19 cellular contexts compared by ENCODE assay signal in the genomic region with DNA sequence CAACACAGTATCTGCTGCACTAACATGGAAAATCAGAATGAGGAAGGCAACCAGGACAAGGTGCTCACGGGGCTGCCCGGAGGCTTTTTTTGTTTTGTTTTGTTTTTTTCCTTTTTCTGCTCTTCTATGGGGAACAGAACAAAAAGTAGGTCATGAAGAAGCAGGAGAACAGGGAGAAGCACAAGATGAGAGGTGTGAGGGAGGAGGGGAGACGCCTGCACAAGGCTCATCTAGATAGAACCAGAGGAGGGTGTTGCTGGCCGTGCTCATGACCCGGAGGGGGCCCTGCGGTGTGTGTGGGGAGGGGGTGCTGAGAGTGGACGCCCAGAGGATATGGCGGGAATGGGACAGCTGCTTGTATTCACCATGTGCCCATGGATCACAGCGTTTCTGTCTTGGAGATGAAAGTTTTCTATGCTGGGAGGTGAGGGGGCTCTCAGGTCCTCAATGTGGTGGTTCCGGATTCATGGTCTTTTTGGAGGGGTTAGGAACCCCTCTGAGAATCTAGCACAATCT.
DNase-seq lines count a peak whose midpoint lies in the region; ATAC-seq and TF ChIP-seq lines count a peak whose summit lies in the region.
"Had no signal": no experiment of that assay in that cellular context is flagged by ENCODE, and none has a peak within 500 bp of the region (broad histone marks: within the 10 kb centered on the region; RNA-seq: fewer than 3 reads in every experiment).

No MANE protein-coding gene starts in this region.

- no peaks in the 10 kb centered on the region for H3K9me2 ChIP-seq in hepatocyte (replicated peaks; ENCODE audit: insufficient read depth)

- TF ChIP-seq CTCF in HEK293 (tag by site-specific recombination; IDR thresholded peaks at IDR 0.05): no peak
- no peak for TF ChIP-seq CTCF in hepatocyte (IDR thresholded peaks at IDR 0.05; ENCODE audit: poor library complexity)

- no peaks in the 10 kb centered on the region for H4K20me1 ChIP-seq in hepatocyte (ENCODE audit: insufficient read depth, poor library complexity, severe bottlenecking)

- POLR2A ChIA-PET in HEK293 (lab: Yijun Ruan, JAX): no interaction called here

- H3K4me1 ChIP-seq in HEK293 (ENCODE audit: control insufficient read depth, insufficient read depth, low read length) (no peaks in the 10 kb centered on the region), adipocyte (ENCODE audit: control insufficient read depth, insufficient read depth, low read length) (peaks cover 13% of the 10 kb centered on the region), hepatocyte (ENCODE audit: insufficient read depth) (peaks cover 5% of the 10 kb centered on the region), skeletal muscle satellite cell (ENCODE audit: control insufficient read depth, insufficient read depth, low read length) (peaks cover 21% of the 10 kb centered on the region)
- H3K4me1 ChIP-seq: suprapubic skin had no signal

- H3K9ac ChIP-seq in adipocyte (ENCODE audit: low read length) (no peak overlapping the region), skeletal muscle satellite cell (ENCODE audit: low read depth, low read length) (no peak overlapping the region)

- ATAC-seq in GM19452 (IDR thresholded peaks at IDR 0.05; ENCODE audit: unreplicated experiment): no peak
- ATAC-seq: gastroesophageal sphincter, T-cell had no signal

- H3K4me3 ChIP-seq in HEK293 (ENCODE audit: low read depth, low read length) (no peak overlapping the region), adipocyte (ENCODE audit: low read length) (peak overlapping the region; percentile 56), hepatocyte (no peak overlapping the region), skeletal muscle satellite cell (ENCODE audit: low read length) (peak overlapping the region; percentile 50)
- H3K4me3 ChIP-seq: gastroesophageal sphincter, ovary, suprapubic skin had no signal

- H3K36me3 ChIP-seq in HEK293 (ENCODE audit: control insufficient read depth in 2 of 2, insufficient read depth in 1 of 2, low read length in 2 of 2) (no peaks in the 10 kb centered on the region), adipocyte (ENCODE audit: control insufficient read depth, insufficient read depth, low read length, severe bottlenecking) (no peaks in the 10 kb centered on the region), hepatocyte (replicated peaks; ENCODE audit: insufficient read depth, low read depth) (no peaks in the 10 kb centered on the region), skeletal muscle satellite cell (ENCODE audit: insufficient read depth, low read length) (no peaks in the 10 kb centered on the region)
- H3K36me3 ChIP-seq: gastroesophageal sphincter, ovary, suprapubic skin had no signal

- H3K27me3 ChIP-seq in adipocyte (replicated peaks; ENCODE audit: control insufficient read depth, insufficient read depth, low read length) (peaks cover 54% of the 10 kb centered on the region), hepatocyte (peaks cover 51% of the 10 kb centered on the region), skeletal muscle satellite cell (ENCODE audit: control insufficient read depth, insufficient read depth, low read length) (no peaks in the 10 kb centered on the region)
- H3K27me3 ChIP-seq: ovary had no signal

- DNase-seq in adipocyte (ENCODE audit: low read depth): no peak
- no peak for DNase-seq in hepatocyte (ENCODE audit: low spot score)
- no peak for DNase-seq in NCI-H2029 (lab: John Stamatoyannopoulos, UW)
- DNase-seq in MV-4-11 (lab: John Stamatoyannopoulos, UW): no peak
- no peak for DNase-seq in DMS53 (lab: John Stamatoyannopoulos, UW)
- DNase-seq: activated CD4-positive, alpha-beta T cell treated with anti-CD3 and anti-CD28 coated beads, Interleukin-2, amount 50 U/mL, for 4 hours; activated naive CD4-positive, alpha-beta T cell treated with Interleukin-2 at 50 U/mL for 16 hours; activated T-cell treated with anti-CD3 and anti-CD28 coated beads for 4 hours; left ventricle myocardium superior; NCI-H187 treated with DMSO at 0.1 percent for 48 hours; NCI-H510A; ovary; small intestine; T-cell had no signal

- WGBS in hepatocyte (ENCODE audit: low lambda C conversion rate, missing lambda C conversion rate): 75% methylated on average over 10 of the region's 10 CpGs

- CTCF ChIA-PET in HEK293 (lab: Yijun Ruan, JAX): interaction anchor here (0.5 to 3.7 kb wide), 4 partner anchors 12 to 994 kb away, joined by 3 to 18 read pairs (median 4); no protein-coding TSS in a partner anchor

- no peaks in the 10 kb centered on the region for H3K79me2 ChIP-seq in hepatocyte

- H3K9me3 ChIP-seq in HEK293 (ENCODE audit: control insufficient read depth, insufficient read depth, low read depth, low read length) (no peaks in the 10 kb centered on the region), adipocyte (ENCODE audit: control insufficient read depth, low read length) (no peaks in the 10 kb centered on the region), hepatocyte (ENCODE audit: low read depth) (no peaks in the 10 kb centered on the region), skeletal muscle satellite cell (replicated peaks; ENCODE audit: low read length) (no peaks in the 10 kb centered on the region)
- H3K9me3 ChIP-seq: ovary, suprapubic skin had no signal

- no peak overlapping the region for H2AFZ ChIP-seq in hepatocyte

- no peak overlapping the region for H3K27ac ChIP-seq in HEK293 (ENCODE audit: extremely low read depth, low read depth, low read length)
- H3K27ac ChIP-seq in hepatocyte: no peak overlapping the region
- H3K27ac ChIP-seq: gastroesophageal sphincter, ovary, suprapubic skin had no signal

- H3K4me2 ChIP-seq in hepatocyte (peak overlapping the region; percentile 44), skeletal muscle satellite cell (ENCODE audit: low read length) (peak overlapping the region; percentile 56)

TF ChIP-seq in HEK293, 187 proteins besides CTCF, POLR2A, EP300 and RAD21:
- TF ChIP-seq ZNF560 (tag by site-specific recombination; IDR thresholded peaks at IDR 0.05; ENCODE audit: borderline replicate concordance) (no peak), ZSCAN30 (tag by site-specific recombination; IDR thresholded peaks at IDR 0.05) (no peak), ZNF335 (tag by site-specific recombination; conservative IDR thresholded peaks at IDR 0.05) (0 out of 2 replicates have a peak, but pooled peaks have one; percentile 6)

Comparison
In these comparisons a context has a peak if more than half of its experiments do, and no peak if none do; other contexts are left out.
1. H3K4me3 ChIP-seq: peak in adipocyte (single experiment) and skeletal muscle satellite cell (single experiment); none in HEK293 (single experiment) and hepatocyte (single experiment).